12 cellular contexts compared by ENCODE assay signal in genomic region chr10:29120216-29120615, GRCh38.
DNase-seq lines count a peak whose midpoint lies in the region; ATAC-seq and TF ChIP-seq lines count a peak whose summit lies in the region.
"Had no signal": no experiment of that assay in that cellular context is flagged by ENCODE, and none has a peak within 500 bp of the region (broad histone marks: within the 10 kb centered on the region; RNA-seq: fewer than 3 reads in every experiment).

No MANE protein-coding gene starts in this region.

- no peaks in the 10 kb centered on the region for H3K27me3 Mint-ChIP-seq in GM23338 (ENCODE audit: insufficient read depth, low read depth, poor library complexity)

- H3K9ac ChIP-seq in fibroblast of lung (ENCODE audit: insufficient read depth, low read length) (no peak overlapping the region), parathyroid adenoma (no peak overlapping the region)

- no peaks in the 10 kb centered on the region for H3F3A ChIP-seq in GM23338 (replicated peaks; ENCODE audit: low read depth)

- peak overlapping the region; percentile 49; the same call in 1 of the 2 replicates for H2AFZ ChIP-seq in GM23338
- no peak overlapping the region for H2AFZ ChIP-seq in fibroblast of lung (ENCODE audit: low read length)
- H2AFZ ChIP-seq in parathyroid adenoma = peak overlapping the region; percentile 17

- H3K9me2 ChIP-seq in GM23338 (ENCODE audit: insufficient read depth) = peaks cover 4% of the 10 kb centered on the region; the same call in 1 of the 2 replicates

- no peak overlapping the region for H3K4me3 Mint-ChIP-seq in GM23338

- H3K4me1 Mint-ChIP-seq in GM23338 = peaks cover 6% of the 10 kb centered on the region; the same call in 2 of the 3 replicates

- H3K27me3 ChIP-seq in GM23338 (ENCODE audit: insufficient read depth) (no peaks in the 10 kb centered on the region), fibroblast of lung (ENCODE audit: control insufficient read depth, insufficient read depth, low read length) (no peaks in the 10 kb centered on the region), parathyroid adenoma (ENCODE audit: control insufficient read depth, insufficient read depth, low read length) (no peaks in the 10 kb centered on the region)
- H3K27me3 ChIP-seq: neutrophil had no signal

- ATAC-seq in GM23338 (no peak), SK-N-SH treated with all-trans-retinoic acid at 6 μM for 48 hours (peak; percentile 35; the same call in 1 of the 3 replicates), HG02610 (IDR thresholded peaks at IDR 0.05; ENCODE audit: unreplicated experiment) (no peak)

- peaks cover 28% of the 10 kb centered on the region for H3K36me3 Mint-ChIP-seq in GM23338 (ENCODE audit: low read depth)

- H3K4me3 ChIP-seq in GM23338 (no peak overlapping the region), fibroblast of lung (replicated peaks in 1 of 4; ENCODE audit: control extremely low read depth in 1 of 4, insufficient read depth in 1 of 4, low read depth in 3 of 4, low read length in 4 of 4) (no peak overlapping the region), parathyroid adenoma (ENCODE audit: low read depth, low read length) (no peak overlapping the region)

- H3K9me3 Mint-ChIP-seq in GM23338 = peaks cover 35% of the 10 kb centered on the region

- no peaks in the 10 kb centered on the region; the same call in 1 of the 2 replicates for H3K4me1 ChIP-seq in GM23338 (ENCODE audit: insufficient read depth)
- peaks cover 3% of the 10 kb centered on the region for H3K4me1 ChIP-seq in fibroblast of lung (ENCODE audit: control insufficient read depth, extremely low read depth, insufficient read depth, low read length)
- H3K4me1 ChIP-seq in parathyroid adenoma = peaks cover 11% of the 10 kb centered on the region

- H3K27ac Mint-ChIP-seq in GM23338 = no peak overlapping the region

- DNase-seq in GM23338 (ENCODE audit: low spot score) (no peak), fibroblast of lung (ENCODE audit: low read depth in 2 of 2) (peak; percentile 53 to 85), SHP77 (lab: John Stamatoyannopoulos, UW) (no peak), NCI-H2081 (lab: John Stamatoyannopoulos, UW) (no peak)
- no peak for DNase-seq in stimulated activated CD4-positive, alpha-beta T cell treated with anti-CD3 and anti-CD28 coated beads, Interleukin-2, amount 100 ng/mL, for 48 hours
- DNase-seq: activated naive CD4-positive, alpha-beta T cell treated with Interleukin-2 at 50 U/mL for 16 hours; cortex of kidney; RPMI8226 had no signal

- H3K9me3 ChIP-seq in fibroblast of lung (ENCODE audit: control insufficient read depth, insufficient read depth, low read depth, low read length) (no peaks in the 10 kb centered on the region), parathyroid adenoma (ENCODE audit: control insufficient read depth, low read length) (no peaks in the 10 kb centered on the region)
- H3K9me3 ChIP-seq: neutrophil had no signal

- no peaks in the 10 kb centered on the region for H3K79me2 ChIP-seq in GM23338 (replicated peaks; ENCODE audit: insufficient read depth)
- no peaks in the 10 kb centered on the region for H3K79me2 ChIP-seq in fibroblast of lung (ENCODE audit: control insufficient read depth, insufficient read depth, low read length)
- no peaks in the 10 kb centered on the region for H3K79me2 ChIP-seq in parathyroid adenoma

- H4K20me1 ChIP-seq in GM23338 (replicated peaks; ENCODE audit: insufficient read depth) = no peaks in the 10 kb centered on the region
- no peaks in the 10 kb centered on the region for H4K20me1 ChIP-seq in fibroblast of lung (ENCODE audit: control insufficient read depth, extremely low read depth, insufficient read depth, low read length)

- no peak overlapping the region for H3K27ac ChIP-seq in GM23338 (ENCODE audit: low read depth)
- H3K27ac ChIP-seq in fibroblast of lung (ENCODE audit: insufficient read depth, low read length) = no peak overlapping the region
- H3K27ac ChIP-seq in parathyroid adenoma = no peak overlapping the region
- H3K27ac ChIP-seq: neutrophil had no signal

- H3K36me3 ChIP-seq in GM23338 (ENCODE audit: insufficient read depth) (0 out of 2 replicates have a peak, but pooled peaks cover 3% of the 10 kb centered on the region), fibroblast of lung (ENCODE audit: control insufficient read depth, insufficient read depth, low read length) (no peaks in the 10 kb centered on the region), parathyroid adenoma (ENCODE audit: control insufficient read depth, insufficient read depth, low read length) (no peaks in the 10 kb centered on the region)
- H3K36me3 ChIP-seq: neutrophil had no signal

- TF ChIP-seq CTCF in GM23338 (conservative IDR thresholded peaks at IDR 0.05; ENCODE audit: low read depth in 2 of 2) (no peak), fibroblast of lung (conservative IDR thresholded peaks at IDR 0.05 in 1 of 2, IDR thresholded peaks at IDR 0.05 in 1 of 2; ENCODE audit: low read depth in 1 of 2, low read length in 2 of 2) (no peak), parathyroid adenoma (IDR thresholded peaks at IDR 0.05) (no peak)

- H3K4me2 ChIP-seq in GM23338 (no peak overlapping the region), fibroblast of lung (ENCODE audit: extremely low read depth, insufficient read depth, low read length) (no peak overlapping the region), parathyroid adenoma (ENCODE audit: low read length) (no peak overlapping the region)

TF ChIP-seq in GM23338, 12 proteins besides CTCF, POLR2A, EP300 and RAD21 (continues in another document):
- TF ChIP-seq POLR2AphosphoS5 (IDR thresholded peaks at IDR 0.05; ENCODE audit: low read depth) (no peak), ETS1 (IDR thresholded peaks at IDR 0.05) (no peak), NANOG (IDR thresholded peaks at IDR 0.05; ENCODE audit: borderline replicate concordance) (no peak)

TF ChIP-seq in SK-N-SH treated with all-trans-retinoic acid at 6 μM for 48 hours, 23 proteins besides CTCF, POLR2A, EP300 and RAD21 (continues in another document):
- TF ChIP-seq BACH2 (CRISPR knock-in tag; IDR thresholded peaks at IDR 0.05; ENCODE audit: borderline replicate concordance) (no peak), RARB (CRISPR knock-in tag; IDR thresholded peaks at IDR 0.05) (no peak), TOX (CRISPR knock-in tag; IDR thresholded peaks at IDR 0.05; ENCODE audit: borderline replicate concordance) (no peak), SNAI2 (CRISPR knock-in tag; IDR thresholded peaks at IDR 0.05) (no peak), ISL1 (CRISPR knock-in tag; IDR thresholded peaks at IDR 0.05) (no peak), ESRRG (CRISPR knock-in tag; IDR thresholded peaks at IDR 0.05) (no peak), CSDC2 (CRISPR knock-in tag; IDR thresholded peaks at IDR 0.05) (no peak), ZNF8 (CRISPR knock-in tag; IDR thresholded peaks at IDR 0.05) (no peak), ZNF70 (CRISPR knock-in tag; IDR thresholded peaks at IDR 0.05) (no peak)
- TF ChIP-seq, protein P1, sequence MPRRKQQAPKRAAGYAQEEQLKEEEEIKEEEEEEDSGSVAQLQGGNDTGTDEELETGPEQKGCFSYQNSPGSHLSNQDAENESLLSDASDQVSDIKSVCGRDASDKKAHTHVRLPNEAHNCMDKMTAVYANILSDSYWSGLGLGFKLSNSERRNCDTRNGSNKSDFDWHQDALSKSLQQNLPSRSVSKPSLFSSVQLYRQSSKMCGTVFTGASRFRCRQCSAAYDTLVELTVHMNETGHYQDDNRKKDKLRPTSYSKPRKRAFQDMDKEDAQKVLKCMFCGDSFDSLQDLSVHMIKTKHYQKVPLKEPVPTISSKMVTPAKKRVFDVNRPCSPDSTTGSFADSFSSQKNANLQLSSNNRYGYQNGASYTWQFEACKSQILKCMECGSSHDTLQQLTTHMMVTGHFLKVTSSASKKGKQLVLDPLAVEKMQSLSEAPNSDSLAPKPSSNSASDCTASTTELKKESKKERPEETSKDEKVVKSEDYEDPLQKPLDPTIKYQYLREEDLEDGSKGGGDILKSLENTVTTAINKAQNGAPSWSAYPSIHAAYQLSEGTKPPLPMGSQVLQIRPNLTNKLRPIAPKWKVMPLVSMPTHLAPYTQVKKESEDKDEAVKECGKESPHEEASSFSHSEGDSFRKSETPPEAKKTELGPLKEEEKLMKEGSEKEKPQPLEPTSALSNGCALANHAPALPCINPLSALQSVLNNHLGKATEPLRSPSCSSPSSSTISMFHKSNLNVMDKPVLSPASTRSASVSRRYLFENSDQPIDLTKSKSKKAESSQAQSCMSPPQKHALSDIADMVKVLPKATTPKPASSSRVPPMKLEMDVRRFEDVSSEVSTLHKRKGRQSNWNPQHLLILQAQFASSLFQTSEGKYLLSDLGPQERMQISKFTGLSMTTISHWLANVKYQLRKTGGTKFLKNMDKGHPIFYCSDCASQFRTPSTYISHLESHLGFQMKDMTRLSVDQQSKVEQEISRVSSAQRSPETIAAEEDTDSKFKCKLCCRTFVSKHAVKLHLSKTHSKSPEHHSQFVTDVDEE (CRISPR knock-in tag; IDR thresholded peaks at IDR 0.05) = no peak
- TF ChIP-seq, protein P2, sequence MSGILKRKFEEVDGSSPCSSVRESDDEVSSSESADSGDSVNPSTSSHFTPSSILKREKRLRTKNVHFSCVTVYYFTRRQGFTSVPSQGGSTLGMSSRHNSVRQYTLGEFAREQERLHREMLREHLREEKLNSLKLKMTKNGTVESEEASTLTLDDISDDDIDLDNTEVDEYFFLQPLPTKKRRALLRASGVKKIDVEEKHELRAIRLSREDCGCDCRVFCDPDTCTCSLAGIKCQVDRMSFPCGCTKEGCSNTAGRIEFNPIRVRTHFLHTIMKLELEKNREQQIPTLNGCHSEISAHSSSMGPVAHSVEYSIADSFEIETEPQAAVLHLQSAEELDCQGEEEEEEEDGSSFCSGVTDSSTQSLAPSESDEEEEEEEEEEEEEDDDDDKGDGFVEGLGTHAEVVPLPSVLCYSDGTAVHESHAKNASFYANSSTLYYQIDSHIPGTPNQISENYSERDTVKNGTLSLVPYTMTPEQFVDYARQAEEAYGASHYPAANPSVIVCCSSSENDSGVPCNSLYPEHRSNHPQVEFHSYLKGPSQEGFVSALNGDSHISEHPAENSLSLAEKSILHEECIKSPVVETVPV (CRISPR knock-in tag; IDR thresholded peaks at IDR 0.05) = no peak
- TF ChIP-seq, protein P3, sequence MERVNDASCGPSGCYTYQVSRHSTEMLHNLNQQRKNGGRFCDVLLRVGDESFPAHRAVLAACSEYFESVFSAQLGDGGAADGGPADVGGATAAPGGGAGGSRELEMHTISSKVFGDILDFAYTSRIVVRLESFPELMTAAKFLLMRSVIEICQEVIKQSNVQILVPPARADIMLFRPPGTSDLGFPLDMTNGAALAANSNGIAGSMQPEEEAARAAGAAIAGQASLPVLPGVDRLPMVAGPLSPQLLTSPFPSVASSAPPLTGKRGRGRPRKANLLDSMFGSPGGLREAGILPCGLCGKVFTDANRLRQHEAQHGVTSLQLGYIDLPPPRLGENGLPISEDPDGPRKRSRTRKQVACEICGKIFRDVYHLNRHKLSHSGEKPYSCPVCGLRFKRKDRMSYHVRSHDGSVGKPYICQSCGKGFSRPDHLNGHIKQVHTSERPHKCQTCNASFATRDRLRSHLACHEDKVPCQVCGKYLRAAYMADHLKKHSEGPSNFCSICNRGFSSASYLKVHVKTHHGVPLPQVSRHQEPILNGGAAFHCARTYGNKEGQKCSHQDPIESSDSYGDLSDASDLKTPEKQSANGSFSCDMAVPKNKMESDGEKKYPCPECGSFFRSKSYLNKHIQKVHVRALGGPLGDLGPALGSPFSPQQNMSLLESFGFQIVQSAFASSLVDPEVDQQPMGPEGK (CRISPR knock-in tag; IDR thresholded peaks at IDR 0.05; ENCODE audit: borderline replicate concordance) = no peak

Comparison
In these comparisons a context has a peak if more than half of its experiments do, and no peak if none do; other contexts are left out.
1. DNase-seq: peak in fibroblast of lung (2 of 2); none in GM23338 (single experiment), SHP77 (0 of 2), NCI-H2081 (0 of 2) and stimulated activated CD4-positive, alpha-beta T cell treated with anti-CD3 and anti-CD28 coated beads, Interleukin-2, amount 100 ng/mL, for 48 hours (0 of 2).